ENCODE assay signal across 16 cellular contexts in genomic region chr17:1996243-1997145, GRCh38. TPM values are rescaled to one million over a fixed set of nuclear protein-coding genes. Genes with fewer than 3 reads are reported as not detected.
DNase-seq lines count a peak whose midpoint lies in the region; ATAC-seq, FAIRE-seq and TF ChIP-seq lines count a peak whose summit lies in the region.
"Had no signal": no experiment of that assay in that cellular context is flagged by ENCODE, and none has a peak within 500 bp of the region (broad histone marks: within the 10 kb centered on the region; RNA-seq: fewer than 3 reads in every experiment).

No MANE protein-coding gene starts in this region.

- H3K23ac ChIP-seq in H1 (ENCODE audit: insufficient read length), result no peak overlapping the region

- no peak overlapping the region for H2BK12ac ChIP-seq in H1 (ENCODE audit: low read depth, low read length)

- no peak for TF ChIP-seq EP300 in H1 (IDR thresholded peaks at IDR 0.05; ENCODE audit: borderline replicate concordance in 1 of 2, low read depth in 2 of 2, low read length in 2 of 2)

- H2BK20ac ChIP-seq in H1 (ENCODE audit: low read length), result no peak overlapping the region

- H3K4me1 Mint-ChIP-seq in neural progenitor cell, result peaks cover 50% of the 10 kb centered on the region
- H3K4me1 Mint-ChIP-seq in osteocyte (ENCODE audit: unreplicated experiment), result peaks cover 25% of the 10 kb centered on the region
- H3K4me1 Mint-ChIP-seq in activated CD8-positive, alpha-beta T cell treated with anti-CD3 and anti-CD28 coated beads for 36 hours (ENCODE audit: low read depth), result no peaks in the 10 kb centered on the region

- H2BK15ac ChIP-seq in H1 (ENCODE audit: low read length), result no peak overlapping the region

- H3K56ac ChIP-seq in H1 (replicated peaks; ENCODE audit: insufficient read length, low read depth, low read length), result no peak overlapping the region

- no peaks in the 10 kb centered on the region for H3K27me3 ChIP-seq in BLaER1
- H3K27me3 ChIP-seq in NT2/D1 (ENCODE audit: insufficient read depth, insufficient read length), result no peaks in the 10 kb centered on the region
- peaks cover 8 to 28% (median 20%) of the 10 kb centered on the region in 4 experiments for H3K27me3 ChIP-seq in H1 (replicated peaks in 1 of 4; ENCODE audit: control insufficient read depth in 3 of 4, extremely low read depth in 1 of 4, insufficient read depth in 3 of 4, low read length in 3 of 4)
- peaks cover 28% of the 10 kb centered on the region for H3K27me3 ChIP-seq in neural progenitor cell
- H3K27me3 ChIP-seq: uterus had no signal

- H3K36me3 ChIP-seq in BLaER1 (no peaks in the 10 kb centered on the region), NT2/D1 (ENCODE audit: insufficient read depth, insufficient read length, low read length) (no peaks in the 10 kb centered on the region), H1 (ENCODE audit: control insufficient read depth in 2 of 4, insufficient read depth in 4 of 4, low read length in 3 of 4) (no peaks in the 10 kb centered on the region), neural progenitor cell (no peaks in the 10 kb centered on the region)
- H3K36me3 ChIP-seq: uterus had no signal

- H3K27me3 Mint-ChIP-seq in neural progenitor cell (ENCODE audit: insufficient read depth, low read depth) (peaks cover 10% of the 10 kb centered on the region), osteocyte (ENCODE audit: unreplicated experiment) (peaks cover 3% of the 10 kb centered on the region)
- peaks cover 23% of the 10 kb centered on the region for H3K27me3 Mint-ChIP-seq in activated CD8-positive, alpha-beta T cell treated with anti-CD3 and anti-CD28 coated beads for 36 hours

- POLR2A ChIA-PET in H1 (lab: Charles Lee; ENCODE audit: partially characterized antibody), result no interaction called here
- POLR2A ChIA-PET in activated CD8-positive, alpha-beta T cell treated with anti-CD3 and anti-CD28 coated beads for 36 hours (lab: Charles Lee), result interaction anchor here (1.0 kb wide), 1 partner anchor 8 kb away, joined by 3 read pairs; no protein-coding TSS in a partner anchor

- no peak overlapping the region for H2BK5ac ChIP-seq in H1 (ENCODE audit: low read depth, low read length)

- H3K14ac ChIP-seq in H1 (ENCODE audit: insufficient read length), result no peak overlapping the region

- no peak overlapping the region for H4K8ac ChIP-seq in H1 (ENCODE audit: extremely low read depth, insufficient read depth, low read length)

- no peak for TF ChIP-seq POLR2A in H1 (IDR thresholded peaks at IDR 0.05; ENCODE audit: control extremely low read depth in 1 of 2, low read depth in 2 of 2, low read length in 2 of 2)

- H3K4me3 ChIP-seq in BLaER1, result no peak overlapping the region
- no peak overlapping the region for H3K4me3 ChIP-seq in NT2/D1 (ENCODE audit: insufficient read length, low read depth)
- H3K4me3 ChIP-seq in H1 (ENCODE audit: extremely low read depth in 1 of 4, insufficient read depth in 2 of 4, low read depth in 3 of 4, low read length in 4 of 4), result no peak overlapping the region
- no peak overlapping the region for H3K4me3 ChIP-seq in neural progenitor cell
- H3K4me3 ChIP-seq: uterus had no signal

- no peak overlapping the region for H2AK5ac ChIP-seq in H1 (ENCODE audit: low read depth, low read length)

- TF ChIP-seq RAD21 in H1 (IDR thresholded peaks at IDR 0.05 in 1 of 2, conservative IDR thresholded peaks at IDR 0.05 in 1 of 2; ENCODE audit: low read depth in 2 of 2, low read length in 2 of 2), result no peak

- peak overlapping the region; percentile 60; the same call in 1 of the 2 replicates for H3K18ac ChIP-seq in H1 (ENCODE audit: extremely low read depth, low read length)

- H3K23me2 ChIP-seq in H1 (ENCODE audit: low read depth, low read length), result peaks cover 4% of the 10 kb centered on the region; the same call in 1 of the 2 replicates

- H2AFZ ChIP-seq in H1 (ENCODE audit: low read length) (no peak overlapping the region), neural progenitor cell (replicated peaks) (no peak overlapping the region)

- no peak overlapping the region for H4K91ac ChIP-seq in H1 (replicated peaks; ENCODE audit: insufficient read length, low read length)

- H3K4me3 Mint-ChIP-seq in neural progenitor cell (peak overlapping the region; percentile 59), osteocyte (ENCODE audit: unreplicated experiment) (no peak overlapping the region)
- H3K4me3 Mint-ChIP-seq in activated CD8-positive, alpha-beta T cell treated with anti-CD3 and anti-CD28 coated beads for 36 hours, result no peak overlapping the region
- H3K4me3 Mint-ChIP-seq: activated CD4-positive, alpha-beta T cell treated with anti-CD3 and anti-CD28 coated beads, Interleukin-2, amount 10 ng/mL, durations not matched to agents 7 days and 5 days; HFFc6 had no signal

- peaks cover 69% of the 10 kb centered on the region for H3K4me1 ChIP-seq in BLaER1
- peaks cover 38% of the 10 kb centered on the region for H3K4me1 ChIP-seq in NT2/D1 (ENCODE audit: insufficient read depth, insufficient read length)
- peaks cover 0 to 21% (median 12%) of the 10 kb centered on the region in 4 experiments; a peak in 6 of 7 replicates for H3K4me1 ChIP-seq in H1 (replicated peaks in 1 of 4; ENCODE audit: control insufficient read depth in 3 of 4, insufficient read depth in 4 of 4, low read length in 3 of 4)
- H3K4me1 ChIP-seq in neural progenitor cell, result peaks cover 42% of the 10 kb centered on the region

- DNase-seq in NT2/D1 (ENCODE audit: low read depth, low spot score), result no peak
- no peak for DNase-seq in H1 (ENCODE audit: low read depth in 1 of 2, low spot score in 2 of 2)
- no peak for DNase-seq in neural progenitor cell (ENCODE audit: low spot score)
- no peak for DNase-seq in SKM-1 (lab: John Stamatoyannopoulos, UW; ENCODE audit: unreplicated experiment)
- DNase-seq in osteocyte (ENCODE audit: extremely low spot score, unreplicated experiment), result no peak
- DNase-seq in activated gamma-delta T cell (lab: John Stamatoyannopoulos, UW), result no peak
- DNase-seq in activated CD8-positive, alpha-beta T cell treated with anti-CD3 and anti-CD28 coated beads for 36 hours, result no peak
- DNase-seq: activated CD4-positive, alpha-beta T cell treated with anti-CD3 and anti-CD28 coated beads, Interleukin-2, amount 10 ng/mL, durations not matched to agents 7 days and 5 days; central memory CD4-positive, alpha-beta T cell; HFFc6; occipital lobe; stimulated activated naive CD8-positive, alpha-beta T cell treated with anti-CD3 and anti-CD28 coated beads, Interleukin-15, Interleukin-2, amounts not matched to agents 100 U/mL and 50 U/mL, for 24 hours; uterus had no signal

- ATAC-seq in activated CD8-positive, alpha-beta T cell treated with anti-CD3 and anti-CD28 coated beads for 36 hours, result no peak
- ATAC-seq: stimulated activated naive CD8-positive, alpha-beta T cell treated with anti-CD3 and anti-CD28 coated beads, Interleukin-15, Interleukin-2, amounts not matched to agents 100 U/mL and 50 U/mL, for 24 hours had no signal

- FAIRE-seq in H1 (lab: Jason Lieb, UNC), result no peak
- FAIRE-seq: endometrium had no signal

- intact Hi-C loops in activated CD8-positive, alpha-beta T cell treated with anti-CD3 and anti-CD28 coated beads for 36 hours (cut with micrococcal nuclease), result no loop called here

- no peak overlapping the region for H3K4ac ChIP-seq in H1 (replicated peaks; ENCODE audit: insufficient read length, low read depth, low read length)

- H3K27ac Mint-ChIP-seq in neural progenitor cell (peak overlapping the region; percentile 57), osteocyte (ENCODE audit: unreplicated experiment) (no peak overlapping the region)
- H3K27ac Mint-ChIP-seq in activated CD8-positive, alpha-beta T cell treated with anti-CD3 and anti-CD28 coated beads for 36 hours, result no peak overlapping the region
- H3K27ac Mint-ChIP-seq: activated CD4-positive, alpha-beta T cell treated with anti-CD3 and anti-CD28 coated beads, Interleukin-2, amount 10 ng/mL, durations not matched to agents 7 days and 5 days; activated naive CD8-positive, alpha-beta T cell; HFFc6 had no signal

- H3K27ac ChIP-seq in BLaER1, result no peak overlapping the region
- no peak overlapping the region for H3K27ac ChIP-seq in H1 (ENCODE audit: low read depth, low read length)
- no peak overlapping the region for H3K27ac ChIP-seq in neural progenitor cell
- H3K27ac ChIP-seq: uterus had no signal

- no peak overlapping the region for H4K5ac ChIP-seq in H1 (ENCODE audit: insufficient read length, low read depth, low read length)

- no peak overlapping the region for H2BK120ac ChIP-seq in H1 (replicated peaks; ENCODE audit: low read depth, low read length)

- CTCF ChIA-PET in H1 (lab: Charles Lee; ENCODE audit: partially characterized antibody), result interaction anchor here (0.6 to 2.2 kb wide), 4 partner anchors 13 to 248 kb away, joined by 3 to 6 read pairs (median 4); partner anchors contain the start of gene RTN4RL1
- CTCF ChIA-PET in activated CD8-positive, alpha-beta T cell treated with anti-CD3 and anti-CD28 coated beads for 36 hours (lab: Charles Lee), result interaction anchor here (1.3 to 1.4 kb wide), 2 partner anchors 87 to 131 kb away, joined by 3 to 4 read pairs; no protein-coding TSS in a partner anchor

- no peak for TF ChIP-seq CTCF in H1 (IDR thresholded peaks at IDR 0.05; ENCODE audit: control extremely low read depth in 1 of 3, insufficient read depth in 1 of 3, low read depth in 1 of 3, low read length in 3 of 3)
- no peak for TF ChIP-seq CTCF in neural progenitor cell (IDR thresholded peaks at IDR 0.05)
- TF ChIP-seq CTCF in osteocyte (IDR thresholded peaks at IDR 0.05), result no peak
- no peak for TF ChIP-seq CTCF in activated CD8-positive, alpha-beta T cell treated with anti-CD3 and anti-CD28 coated beads for 36 hours (IDR thresholded peaks at IDR 0.05)

- peak overlapping the region; percentile 9; the same call in 1 of the 2 replicates for H3K9ac ChIP-seq in BLaER1
- peak overlapping the region; percentile 62 for H3K9ac ChIP-seq in NT2/D1 (ENCODE audit: insufficient read length, low read depth)
- H3K9ac ChIP-seq in H1 (replicated peaks in 1 of 4; ENCODE audit: extremely low read depth in 1 of 4, low read depth in 3 of 4, low read length in 3 of 4), result no peak overlapping the region
- H3K9ac ChIP-seq in neural progenitor cell, result no peak overlapping the region

- H4K20me1 ChIP-seq in BLaER1 (peaks cover 59% of the 10 kb centered on the region), H1 (replicated peaks in 1 of 2; ENCODE audit: control insufficient read depth in 1 of 2, insufficient read depth in 2 of 2, low read length in 2 of 2) (no peaks in the 10 kb centered on the region), neural progenitor cell (ENCODE audit: low read depth) (peaks cover 7% of the 10 kb centered on the region)

- H3K9me3 ChIP-seq in BLaER1 (no peaks in the 10 kb centered on the region), NT2/D1 (ENCODE audit: insufficient read depth, low read length) (no peaks in the 10 kb centered on the region), H1 (ENCODE audit: insufficient read depth in 2 of 2, low read depth in 1 of 2, low read length in 1 of 2) (no peaks in the 10 kb centered on the region), neural progenitor cell (ENCODE audit: low read depth) (no peaks in the 10 kb centered on the region)
- H3K9me3 ChIP-seq: uterus had no signal

- peaks cover 40% of the 10 kb centered on the region for H3F3A ChIP-seq in neural progenitor cell (ENCODE audit: low read depth)

- no peaks in the 10 kb centered on the region for H3K79me2 ChIP-seq in H1 (ENCODE audit: control insufficient read depth in 1 of 2, insufficient read depth in 2 of 2, low read length in 2 of 2)
- H3K79me2 ChIP-seq in neural progenitor cell (ENCODE audit: low read depth), result no peaks in the 10 kb centered on the region

- WGBS in H1 (ENCODE audit: extremely low coverage in 1 of 2, insufficient coverage in 1 of 2, insufficient read length in 1 of 2, insufficient replicate concordance in 2 of 2, low coverage in 1 of 2, low lambda C conversion rate in 2 of 2, missing lambda C conversion rate in 1 of 2), 2 experiments, result 81% methylated on average over 10 of the region's 11 CpGs; no CpG with 5 or more reads in 1 of the 2 experiments

- H3K9me3 Mint-ChIP-seq in neural progenitor cell (no peaks in the 10 kb centered on the region), osteocyte (ENCODE audit: unreplicated experiment) (no peaks in the 10 kb centered on the region)
- H3K9me3 Mint-ChIP-seq in activated CD8-positive, alpha-beta T cell treated with anti-CD3 and anti-CD28 coated beads for 36 hours, result no peaks in the 10 kb centered on the region
- H3K9me3 Mint-ChIP-seq: activated CD4-positive, alpha-beta T cell treated with anti-CD3 and anti-CD28 coated beads, Interleukin-2, amount 10 ng/mL, durations not matched to agents 7 days and 5 days; HFFc6 had no signal

- H3K4me2 ChIP-seq in BLaER1, result peak overlapping the region; percentile 58
- H3K4me2 ChIP-seq in H1 (ENCODE audit: insufficient read depth in 1 of 2, low read depth in 2 of 2, low read length in 2 of 2), result peak overlapping the region in 1 of 2 experiments; percentile 73; a peak in 2 of 4 replicates
- peak overlapping the region; percentile 91 for H3K4me2 ChIP-seq in neural progenitor cell

- no peaks in the 10 kb centered on the region for H3K36me3 Mint-ChIP-seq in neural progenitor cell
- no peaks in the 10 kb centered on the region for H3K36me3 Mint-ChIP-seq in osteocyte (ENCODE audit: unreplicated experiment)
- no peaks in the 10 kb centered on the region for H3K36me3 Mint-ChIP-seq in activated CD8-positive, alpha-beta T cell treated with anti-CD3 and anti-CD28 coated beads for 36 hours (ENCODE audit: low read depth)
- H3K36me3 Mint-ChIP-seq: activated naive CD8-positive, alpha-beta T cell had no signal

- H3K79me1 ChIP-seq in H1 (ENCODE audit: low read depth, low read length), result no peaks in the 10 kb centered on the region

RNA-seq across cellular contexts. Expression of gene RTN4RL1, which starts 28.6 kb away (rescaled TPM):
- total RNA-seq in H1 (2021; fragmentation: NEBNext Ultra II Directional; extraction: Animal tissue kit (Norgen Biotek cat#: 25700)), result 0.11 TPM in 1 of 2 replicates, not detected in the other
- polyA plus RNA-seq in H1 (2011; rRNA removed), result 0.09 and 0.11 TPM in 2 replicates
- 0.10 TPM for polyA plus RNA-seq in H1 (2011; cell fraction: cytosol; rRNA removed)
- polyA plus RNA-seq in H1 (2011; cell fraction: nucleus; rRNA removed), result 0.07 TPM
- polyA plus RNA-seq in H1 (2012, experiment 1 of 2), result 0.11 to 0.17 TPM (median 0.14 TPM) in 3 of 4 replicates, not detected in the other
- polyA plus RNA-seq in H1 (2012, experiment 2 of 2), result 0.12 TPM
- polyA plus RNA-seq in H1 (2013, experiment 1 of 2), result 0.06 TPM
- 0.04 TPM for polyA plus RNA-seq in H1 (2013, experiment 2 of 2)
- polyA minus RNA-seq in H1 (2011; rRNA and poly(A)+ RNA removed), result 0.03 and 0.05 TPM in 2 replicates
- not detected for polyA minus RNA-seq in H1 (2011; cell fraction: cytosol; rRNA and poly(A)+ RNA removed)
- not detected for polyA minus RNA-seq in H1 (2011; cell fraction: nucleus; rRNA and poly(A)+ RNA removed)
- total RNA-seq in neural progenitor cell (ENCODE audit: low replicate concordance) (3.4 and 7.2 TPM in 2 replicates), osteocyte (3.7 and 3.8 TPM in 2 replicates)
- total RNA-seq in activated CD8-positive, alpha-beta T cell treated with anti-CD3 and anti-CD28 coated beads for 36 hours, result under 1 TPM; 0.27 to 0.49 TPM

RNA-seq across cellular contexts. Expression of gene DPH1, which starts 33.5 kb away (rescaled TPM):
- total RNA-seq in H1 (2021; fragmentation: NEBNext Ultra II Directional; extraction: Animal tissue kit (Norgen Biotek cat#: 25700)), result 24.9 and 27.1 TPM in 2 replicates
- polyA plus RNA-seq in H1 (2011; rRNA removed), result 30.0 and 48.3 TPM in 2 replicates
- 26.0 TPM for polyA plus RNA-seq in H1 (2011; cell fraction: cytosol; rRNA removed)
- polyA plus RNA-seq in H1 (2011; cell fraction: nucleus; rRNA removed), result 76.8 TPM
- 14.1 to 21.6 TPM (median 19.7 TPM) in 4 replicates for polyA plus RNA-seq in H1 (2012, experiment 1 of 2)
- polyA plus RNA-seq in H1 (2012, experiment 2 of 2), result 16.4 TPM
- 13.4 TPM for polyA plus RNA-seq in H1 (2013, experiment 1 of 2)
- polyA plus RNA-seq in H1 (2013, experiment 2 of 2), result 12.3 TPM
- polyA minus RNA-seq in H1 (2011; rRNA and poly(A)+ RNA removed), result 22.8 and 35.7 TPM in 2 replicates
- 15.0 TPM for polyA minus RNA-seq in H1 (2011; cell fraction: cytosol; rRNA and poly(A)+ RNA removed)
- 34.4 TPM for polyA minus RNA-seq in H1 (2011; cell fraction: nucleus; rRNA and poly(A)+ RNA removed)
- 21.1 and 28.0 TPM in 2 replicates for total RNA-seq in neural progenitor cell (ENCODE audit: low replicate concordance)
- total RNA-seq in osteocyte, result 57.3 and 59.0 TPM in 2 replicates
- total RNA-seq in activated CD8-positive, alpha-beta T cell treated with anti-CD3 and anti-CD28 coated beads for 36 hours, result 10 to 100 TPM; 27.8 to 32.5 TPM

RNA-seq across cellular contexts. Expression of gene OVCA2, which starts 45.3 kb away (rescaled TPM):
- total RNA-seq in H1 (2021; fragmentation: NEBNext Ultra II Directional; extraction: Animal tissue kit (Norgen Biotek cat#: 25700)), result 14.9 and 15.3 TPM in 2 replicates
- polyA plus RNA-seq in H1 (2011; rRNA removed), result 34.5 and 37.0 TPM in 2 replicates
- polyA plus RNA-seq in H1 (2011; cell fraction: cytosol; rRNA removed), result 24.4 TPM
- polyA plus RNA-seq in H1 (2011; cell fraction: nucleus; rRNA removed), result 22.7 TPM
- 17.7 to 21.4 TPM (median 18.6 TPM) in 4 replicates for polyA plus RNA-seq in H1 (2012, experiment 1 of 2)
- 42.5 TPM for polyA plus RNA-seq in H1 (2012, experiment 2 of 2)
- polyA plus RNA-seq in H1 (2013, experiment 1 of 2), result 23.4 TPM
- 23.8 TPM for polyA plus RNA-seq in H1 (2013, experiment 2 of 2)
- polyA minus RNA-seq in H1 (2011; rRNA and poly(A)+ RNA removed), result 18.9 TPM in 2 replicates
- 7.5 TPM for polyA minus RNA-seq in H1 (2011; cell fraction: cytosol; rRNA and poly(A)+ RNA removed)
- 5.2 TPM for polyA minus RNA-seq in H1 (2011; cell fraction: nucleus; rRNA and poly(A)+ RNA removed)
- total RNA-seq in neural progenitor cell (ENCODE audit: low replicate concordance) (5.4 and 23.1 TPM in 2 replicates), osteocyte (33.2 and 35.9 TPM in 2 replicates)
- 10 to 100 TPM; 28.0 to 28.5 TPM for total RNA-seq in activated CD8-positive, alpha-beta T cell treated with anti-CD3 and anti-CD28 coated beads for 36 hours

RNA-seq across cellular contexts. Expression of gene HIC1, which starts 58.4 kb away (rescaled TPM):
- 0.09 and 0.19 TPM in 2 replicates for total RNA-seq in H1 (2021; fragmentation: NEBNext Ultra II Directional; extraction: Animal tissue kit (Norgen Biotek cat#: 25700))
- 0.06 and 0.11 TPM in 2 replicates for polyA plus RNA-seq in H1 (2011; rRNA removed)
- polyA plus RNA-seq in H1 (2011; cell fraction: cytosol; rRNA removed), result 0.09 TPM
- polyA plus RNA-seq in H1 (2011; cell fraction: nucleus; rRNA removed), result 0.20 TPM
- 0.09 to 0.24 TPM (median 0.20 TPM) in 4 replicates for polyA plus RNA-seq in H1 (2012, experiment 1 of 2)
- 0.20 TPM for polyA plus RNA-seq in H1 (2012, experiment 2 of 2)
- 0.02 TPM for polyA plus RNA-seq in H1 (2013, experiment 1 of 2)
- polyA plus RNA-seq in H1 (2013, experiment 2 of 2), result 0.11 TPM
- polyA minus RNA-seq in H1 (2011; rRNA and poly(A)+ RNA removed), result 0.22 TPM in 1 of 2 replicates, not detected in the other
- polyA minus RNA-seq in H1 (2011; cell fraction: cytosol; rRNA and poly(A)+ RNA removed), result not detected
- 0.30 TPM for polyA minus RNA-seq in H1 (2011; cell fraction: nucleus; rRNA and poly(A)+ RNA removed)
- total RNA-seq in neural progenitor cell (ENCODE audit: low replicate concordance) (0.62 TPM in 1 of 2 replicates, not detected in the other), osteocyte (3.3 and 3.7 TPM in 2 replicates)
- 10 to 100 TPM; 35.1 TPM for total RNA-seq in activated CD8-positive, alpha-beta T cell treated with anti-CD3 and anti-CD28 coated beads for 36 hours

Comparison
In these comparisons a context has a peak if more than half of its experiments do, and no peak if none do; other contexts are left out.
1. H3K9ac ChIP-seq: peak in BLaER1 (single experiment) and NT2/D1 (single experiment); none in H1 (0 of 4) and neural progenitor cell (single experiment).